ENCODE assay signal across 1 cellular context in the genomic region with DNA sequence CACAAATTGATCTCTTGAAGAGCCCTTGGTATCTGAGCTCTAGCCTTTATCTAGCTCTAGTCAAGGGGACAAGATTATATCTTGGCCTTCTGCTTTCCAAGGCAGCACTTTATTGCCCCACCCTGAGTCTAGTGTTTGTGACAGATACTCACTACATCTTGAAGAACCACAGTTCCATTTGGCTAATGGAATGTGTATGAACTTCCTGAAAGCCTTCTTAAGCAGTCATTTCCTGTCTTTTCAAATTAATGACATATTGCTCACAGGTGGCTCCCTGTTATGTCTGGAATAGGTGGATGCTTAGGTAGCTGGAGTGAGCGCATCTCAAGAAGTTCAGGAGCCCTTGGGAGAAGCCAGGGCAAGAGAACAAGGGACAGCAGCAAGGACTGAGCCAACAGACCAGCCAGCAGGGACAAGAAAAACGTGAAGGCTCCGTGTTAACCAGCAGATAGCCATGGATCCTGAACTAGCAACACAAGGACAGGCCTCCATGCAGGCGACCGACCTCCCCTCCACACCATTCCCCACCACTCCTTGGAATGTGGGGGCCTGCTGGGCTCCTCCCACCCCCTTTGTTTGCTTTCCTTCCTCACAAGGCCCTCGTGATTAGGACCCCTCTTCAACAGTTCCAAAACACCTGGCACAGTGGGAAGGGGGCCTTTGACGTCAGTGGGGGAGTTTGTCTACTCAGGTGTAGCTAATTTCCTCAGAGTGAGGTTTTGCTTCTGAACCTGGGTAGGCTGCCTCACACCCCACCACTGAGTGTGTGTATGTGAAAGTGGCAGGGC.
TF ChIP-seq lines count a peak whose summit lies in the region.

No MANE protein-coding gene starts in this region.

TF ChIP-seq in K562, 482 proteins besides CTCF, POLR2A, EP300 and RAD21:
- no peak for TF ChIP-seq NCOA2 (IDR thresholded peaks at IDR 0.05; ENCODE audit: partially characterized antibody in 2 of 2)
- peak; percentile 29; the same call in 1 of the 2 replicates for TF ChIP-seq CBFA2T3 (IDR thresholded peaks at IDR 0.05)
- 0 out of 2 replicates have a peak, but pooled peaks have one; percentile 22 for TF ChIP-seq TEAD4 (IDR thresholded peaks at IDR 0.05; ENCODE audit: low read length)
- no peak for TF ChIP-seq TEAD4 (CRISPR knock-in tag; IDR thresholded peaks at IDR 0.05; ENCODE audit: borderline replicate concordance)
TF ChIP-seq in K562: peak in this region for 2.
